Comparison of ENCODE assay signal across 18 cellular contexts in genomic region chr11:33315822-33316221, GRCh38.
"Had no signal": no experiment of that assay in that cellular context is flagged by ENCODE, and none has a peak within 500 bp of the region (broad histone marks: within the 10 kb centered on the region; RNA-seq: fewer than 3 reads in every experiment).

No MANE protein-coding gene starts in this region.

- H3K36me3 Mint-ChIP-seq: immature natural killer cell; naive B cell; neural progenitor cell; stimulated activated memory B cell treated with anti-CD40 and anti-IgM and Interleukin-4, amounts not matched to agents 10 μg/mL and 1 μg/mL and 100 μg/mL, for 72 hours had no signal

- H3K4me1 Mint-ChIP-seq: endodermal cell had no signal

- ATAC-seq: stimulated activated memory B cell treated with anti-CD40 and anti-IgM and Interleukin-4, amounts not matched to agents 10 μg/mL and 1 μg/mL and 100 μg/mL, for 72 hours had no signal

- H3K4me3 Mint-ChIP-seq: activated B cell treated with CpG ODN at 0.5 μM for 24 hours; activated CD4-positive, alpha-beta T cell treated with anti-CD3 and anti-CD28 coated beads, Interleukin-2, amount 10 ng/mL, durations not matched to agents 24 days and 14 days; endodermal cell; immature natural killer cell; naive B cell; neural progenitor cell; stimulated activated memory B cell treated with anti-CD40 and anti-IgM and Interleukin-4, amounts not matched to agents 10 μg/mL and 1 μg/mL and 100 μg/mL, for 72 hours had no signal

- H3K9me3 ChIP-seq: sigmoid colon, tibial artery, uterus had no signal

- H3K27ac Mint-ChIP-seq: activated B cell treated with CpG ODN at 0.5 μM for 24 hours; activated CD4-positive, alpha-beta T cell treated with anti-CD3 and anti-CD28 coated beads, Interleukin-2, amount 10 ng/mL, durations not matched to agents 24 days and 14 days; endodermal cell; neural progenitor cell; stimulated activated memory B cell treated with anti-CD40 and anti-IgM and Interleukin-4, amounts not matched to agents 10 μg/mL and 1 μg/mL and 100 μg/mL, for 72 hours had no signal

- DNase-seq: activated B cell treated with CpG ODN at 0.5 μM for 24 hours; activated CD4-positive, alpha-beta T cell treated with anti-CD3 and anti-CD28 coated beads, Interleukin-2, amount 10 ng/mL, durations not matched to agents 24 days and 14 days; activated CD8-positive, alpha-beta memory T cell treated with anti-CD3 and anti-CD28 coated beads for 24 hours; activated naive CD4-positive, alpha-beta T cell treated with Interleukin-2 at 50 U/mL for 16 hours; aorta; endodermal cell; erythroblast; glutamatergic neuron; immature natural killer cell; left cardiac atrium; midbrain; naive B cell; sigmoid colon; stimulated activated CD4-positive, alpha-beta T cell treated with anti-CD3 and anti-CD28 coated beads, Interleukin-2, amount 100 ng/mL, for 48 hours; tibial artery; uterus had no signal

- H3K27me3 Mint-ChIP-seq: activated B cell treated with CpG ODN at 0.5 μM for 24 hours; activated CD4-positive, alpha-beta T cell treated with anti-CD3 and anti-CD28 coated beads, Interleukin-2, amount 10 ng/mL, durations not matched to agents 24 days and 14 days; naive B cell; stimulated activated memory B cell treated with anti-CD40 and anti-IgM and Interleukin-4, amounts not matched to agents 10 μg/mL and 1 μg/mL and 100 μg/mL, for 72 hours had no signal

- H3K9me3 Mint-ChIP-seq: activated B cell treated with CpG ODN at 0.5 μM for 24 hours; activated CD4-positive, alpha-beta T cell treated with anti-CD3 and anti-CD28 coated beads, Interleukin-2, amount 10 ng/mL, durations not matched to agents 24 days and 14 days; endodermal cell; immature natural killer cell; naive B cell; neural progenitor cell; stimulated activated memory B cell treated with anti-CD40 and anti-IgM and Interleukin-4, amounts not matched to agents 10 μg/mL and 1 μg/mL and 100 μg/mL, for 72 hours had no signal

- H3K4me3 ChIP-seq: neural progenitor cell, sigmoid colon, tibial artery, uterus had no signal
